23 cellular contexts compared by ENCODE assay signal in the genomic region with DNA sequence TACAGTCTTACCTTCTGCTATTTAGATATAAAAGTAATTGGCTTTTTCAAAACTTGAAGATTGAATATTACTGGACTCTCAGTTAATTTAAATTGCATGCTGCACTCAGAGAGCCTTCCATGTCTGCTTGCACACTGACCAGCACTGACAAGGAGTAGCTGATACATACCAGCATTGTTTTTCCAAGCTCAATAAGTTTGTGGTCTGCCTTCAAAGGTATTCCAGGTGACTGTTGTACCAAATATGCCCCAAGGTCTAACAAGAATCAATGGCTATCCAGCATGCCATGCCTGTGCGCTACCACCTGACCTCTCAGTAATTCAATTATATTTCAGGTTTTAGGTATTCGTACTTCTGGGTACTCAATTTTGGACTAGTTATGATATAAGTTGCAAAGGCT. TPM values are rescaled to one million over a fixed set of nuclear protein-coding genes. Genes with fewer than 3 reads are reported as not detected.
DNase-seq lines count a peak whose midpoint lies in the region; TF ChIP-seq lines count a peak whose summit lies in the region.
"Had no signal": no experiment of that assay in that cellular context is flagged by ENCODE, and none has a peak within 500 bp of the region (broad histone marks: within the 10 kb centered on the region; RNA-seq: fewer than 3 reads in every experiment).

No MANE protein-coding gene starts in this region.

- H3K27ac ChIP-seq in HL-60 (replicated peaks), result peak overlapping the region; percentile 24; the same call in 1 of the 2 replicates
- no peak overlapping the region for H3K27ac ChIP-seq in mammary epithelial cell (ENCODE audit: insufficient read depth, low read depth, low read length)
- H3K27ac ChIP-seq in mesenchymal stem cell (ENCODE audit: low read length, poor library complexity, severe bottlenecking), result no peak overlapping the region
- no peak overlapping the region for H3K27ac ChIP-seq in neural progenitor cell

- H2AFZ ChIP-seq in mammary epithelial cell (ENCODE audit: low read depth, low read length), result no peak overlapping the region
- no peak overlapping the region for H2AFZ ChIP-seq in mesenchymal stem cell (ENCODE audit: low read depth, low read length)
- H2AFZ ChIP-seq in neural progenitor cell (replicated peaks), result no peak overlapping the region

- in situ Hi-C loops in mammary epithelial cell (cut with MboI; ENCODE audit: low sequenced_read_pairs in 2 of 2), result no loop called here

- no peak overlapping the region for H3K18ac ChIP-seq in mesenchymal stem cell (ENCODE audit: low read depth in 1 of 2, low read length in 2 of 2)

- no peak overlapping the region for H3K14ac ChIP-seq in mesenchymal stem cell (ENCODE audit: low read length in 2 of 2)

- no peaks in the 10 kb centered on the region for H3K9me3 Mint-ChIP-seq in neural progenitor cell
- H3K9me3 Mint-ChIP-seq: CD4-positive, CD25-positive, alpha-beta regulatory T cell; CD8-positive, alpha-beta memory T cell; H9; IgD-negative memory B cell had no signal

- no peak overlapping the region for H2BK15ac ChIP-seq in mesenchymal stem cell (ENCODE audit: low read depth, poor library complexity, severe bottlenecking)

- peaks cover 12% of the 10 kb centered on the region for H3K4me1 ChIP-seq in mammary epithelial cell (ENCODE audit: insufficient read depth, low read length)
- H3K4me1 ChIP-seq in mesenchymal stem cell (ENCODE audit: control insufficient read depth, insufficient read depth, low read depth, low read length), result no peaks in the 10 kb centered on the region
- H3K4me1 ChIP-seq in neural progenitor cell, result no peaks in the 10 kb centered on the region
- H3K4me1 ChIP-seq: BE2C had no signal

- no peaks in the 10 kb centered on the region for H3F3A ChIP-seq in neural progenitor cell (ENCODE audit: low read depth)

- H4K8ac ChIP-seq in mesenchymal stem cell (ENCODE audit: low read length), result no peak overlapping the region

- H3K36me3 Mint-ChIP-seq in neural progenitor cell, result no peaks in the 10 kb centered on the region
- H3K36me3 Mint-ChIP-seq: CD4-positive, CD25-positive, alpha-beta regulatory T cell; CD8-positive, alpha-beta memory T cell; IgD-negative memory B cell had no signal

- H3K4me1 Mint-ChIP-seq in neural progenitor cell, result no peaks in the 10 kb centered on the region
- H3K4me1 Mint-ChIP-seq: CD4-positive, CD25-positive, alpha-beta regulatory T cell; CD8-positive, alpha-beta memory T cell had no signal

- no peak overlapping the region for H4K91ac ChIP-seq in mesenchymal stem cell (ENCODE audit: low read length)

- H3K79me2 ChIP-seq in mammary epithelial cell (ENCODE audit: insufficient read depth, low read length), result no peaks in the 10 kb centered on the region
- H3K79me2 ChIP-seq in neural progenitor cell (ENCODE audit: low read depth), result no peaks in the 10 kb centered on the region

- no peaks in the 10 kb centered on the region for H3K27me3 ChIP-seq in HL-60 (ENCODE audit: insufficient read depth, poor library complexity, severe bottlenecking)
- no peaks in the 10 kb centered on the region for H3K27me3 ChIP-seq in mammary epithelial cell (ENCODE audit: insufficient read depth, low read length)
- H3K27me3 ChIP-seq in mesenchymal stem cell (ENCODE audit: control insufficient read depth in 1 of 2, insufficient read depth in 1 of 2, low read length in 2 of 2), result no peaks in the 10 kb centered on the region
- no peaks in the 10 kb centered on the region for H3K27me3 ChIP-seq in neural progenitor cell

- no peak overlapping the region for H3K27ac Mint-ChIP-seq in neural progenitor cell
- H3K27ac Mint-ChIP-seq: CD4-positive, CD25-positive, alpha-beta regulatory T cell; CD8-positive, alpha-beta memory T cell; H9; IgD-negative memory B cell had no signal

- CTCF ChIA-PET in mammary epithelial cell (lab: Charles Lee; ENCODE audit: low non-redundant PET), result no interaction called here

- H2AK5ac ChIP-seq in mesenchymal stem cell (ENCODE audit: low read length, severe bottlenecking), result no peak overlapping the region

- DNase-seq in HL-60 (ENCODE audit: low read depth in 1 of 2, low spot score in 1 of 2) (no peak), SW480 (ENCODE audit: low spot score) (peak; percentile 5), mammary epithelial cell (peak; percentile 39), mesenchymal stem cell (no peak), neural progenitor cell (ENCODE audit: low spot score) (no peak), HUDEP-2 (lab: John Stamatoyannopoulos, UW; ENCODE audit: unreplicated experiment in 76 of 76) (no peak), middle frontal gyrus (ENCODE audit: extremely low spot score, low spot score) (no peak)
- no peak for DNase-seq in activated T-cell treated with anti-CD3 and anti-CD28 coated beads, Interleukin-2, amount 50 U/mL, for 1 hour
- DNase-seq: ACHN; BE2C; C1 segment of cervical spinal cord; CD4-positive, CD25-positive, alpha-beta regulatory T cell; CD8-positive, alpha-beta memory T cell; COR-L47; DMS 273 treated with DMSO at 0.1 percent for 48 hours; DMS53; DND-41; EL; GOT3; H9; KG1 had no signal

- BruUV-seq in mammary epithelial cell (replicated peaks; lab: Mats Ljungman, UMichigan), result no TSS peak

- H3K4ac ChIP-seq in mesenchymal stem cell (ENCODE audit: low read depth in 1 of 2, low read length in 2 of 2), result no peak overlapping the region

- H3K23ac ChIP-seq in mesenchymal stem cell (ENCODE audit: low read length in 2 of 2), result no peak overlapping the region

- H3K9me3 ChIP-seq in mammary epithelial cell (replicated peaks; ENCODE audit: insufficient read depth, low read length) (no peaks in the 10 kb centered on the region), mesenchymal stem cell (ENCODE audit: control insufficient read depth, low read length) (no peaks in the 10 kb centered on the region), neural progenitor cell (ENCODE audit: low read depth) (no peaks in the 10 kb centered on the region)
- H3K9me3 ChIP-seq: BE2C had no signal

- no peak overlapping the region for H2BK120ac ChIP-seq in mesenchymal stem cell (ENCODE audit: low read depth, low read length)

- no peaks in the 10 kb centered on the region for H3K79me1 ChIP-seq in mesenchymal stem cell (replicated peaks; ENCODE audit: low read length, poor library complexity, severe bottlenecking)

- H4K20me1 ChIP-seq in mammary epithelial cell (ENCODE audit: insufficient read depth, low read length) (no peaks in the 10 kb centered on the region), neural progenitor cell (ENCODE audit: low read depth) (no peaks in the 10 kb centered on the region)

- H3K4me3 ChIP-seq in HL-60 (replicated peaks; ENCODE audit: insufficient read depth, low read length), result no peak overlapping the region
- H3K4me3 ChIP-seq in mammary epithelial cell (replicated peaks in 1 of 3; ENCODE audit: insufficient read depth in 1 of 3, low read depth in 2 of 3, low read length in 3 of 3), result no peak overlapping the region
- no peak overlapping the region for H3K4me3 ChIP-seq in mesenchymal stem cell (ENCODE audit: insufficient read depth in 1 of 2, low read depth in 1 of 2, low read length in 2 of 2)
- H3K4me3 ChIP-seq in neural progenitor cell, result no peak overlapping the region
- H3K4me3 ChIP-seq: GM12878 had no signal

- no peak overlapping the region for H2BK12ac ChIP-seq in mesenchymal stem cell (ENCODE audit: low read length in 2 of 2)

- dilution Hi-C loops in mammary epithelial cell (cut with HindIII; ENCODE audit: low sequenced_read_pairs), result no loop called here

- WGBS in mammary epithelial cell (ENCODE audit: low coverage, missing lambda C conversion rate), result 100% methylated on average over 2 of the region's 2 CpGs
- 100% methylated on average over 1 of the region's 2 CpGs for WGBS in mesenchymal stem cell

- no peaks in the 10 kb centered on the region for H3K27me3 Mint-ChIP-seq in neural progenitor cell (ENCODE audit: insufficient read depth, low read depth)
- H3K27me3 Mint-ChIP-seq: IgD-negative memory B cell had no signal

- TF ChIP-seq CTCF in HL-60 (IDR thresholded peaks at IDR 0.05; ENCODE audit: insufficient read depth, low read length) (no peak), mammary epithelial cell (conservative IDR thresholded peaks at IDR 0.05 in 1 of 2, IDR thresholded peaks at IDR 0.05 in 1 of 2; ENCODE audit: extremely low read depth in 1 of 2, insufficient read depth in 1 of 2, low read depth in 1 of 2, low read length in 2 of 2) (no peak), neural progenitor cell (IDR thresholded peaks at IDR 0.05) (no peak)

- H3K9ac ChIP-seq in mammary epithelial cell (ENCODE audit: insufficient read depth, low read length) (no peak overlapping the region), mesenchymal stem cell (ENCODE audit: low read length) (peak overlapping the region; percentile 27), neural progenitor cell (no peak overlapping the region)

- no peak overlapping the region for H3K4me3 Mint-ChIP-seq in neural progenitor cell
- H3K4me3 Mint-ChIP-seq: CD4-positive, CD25-positive, alpha-beta regulatory T cell; CD8-positive, alpha-beta memory T cell; H9; IgD-negative memory B cell had no signal

- H3K4me2 ChIP-seq in mammary epithelial cell (ENCODE audit: insufficient read depth, low read depth, low read length), result no peak overlapping the region
- no peak overlapping the region for H3K4me2 ChIP-seq in mesenchymal stem cell (ENCODE audit: low read length, poor library complexity, severe bottlenecking)
- no peak overlapping the region for H3K4me2 ChIP-seq in neural progenitor cell

- intact Hi-C loops in mammary epithelial cell (cut with micrococcal nuclease), result no loop called here

- no peaks in the 10 kb centered on the region for H3K36me3 ChIP-seq in mammary epithelial cell (ENCODE audit: insufficient read depth, low read length)
- H3K36me3 ChIP-seq in mesenchymal stem cell (ENCODE audit: control insufficient read depth in 1 of 2, insufficient read depth in 2 of 2, low read depth in 1 of 2, low read length in 2 of 2), result peaks cover 0 to 6% of the 10 kb centered on the region in 2 experiments
- H3K36me3 ChIP-seq in neural progenitor cell, result no peaks in the 10 kb centered on the region
- H3K36me3 ChIP-seq: BE2C had no signal

- H2BK5ac ChIP-seq in mesenchymal stem cell (ENCODE audit: low read depth, low read length, poor library complexity, severe bottlenecking), result no peak overlapping the region

RNA-seq across cellular contexts. Expression of a gene that starts 30.0 kb away (rescaled TPM):
- total RNA-seq in mammary epithelial cell (1 to 10 TPM; 1.2 to 2.2 TPM), neural progenitor cell (ENCODE audit: low replicate concordance) (0.90 and 2.4 TPM in 2 replicates)
- polyA plus RNA-seq in mammary epithelial cell, result 0.18 TPM
- polyA minus RNA-seq in mammary epithelial cell, result not detected
- polyA plus RNA-seq in mesenchymal stem cell (2013, experiment 1 of 2), result 3.2 TPM
- 3.9 TPM for polyA plus RNA-seq in mesenchymal stem cell (2013, experiment 2 of 2)
- total RNA-seq: CD4-positive, CD25-positive, alpha-beta regulatory T cell; CD8-positive, alpha-beta memory T cell had no signal
- polyA plus RNA-seq: CD4-positive, CD25-positive, alpha-beta regulatory T cell; IgD-negative memory B cell had no signal

Comparison
In these comparisons a context has a peak if more than half of its experiments do, and no peak if none do; other contexts are left out.
1. DNase-seq: peak in SW480 (single experiment) and mammary epithelial cell (single experiment); none in HL-60 (0 of 2), mesenchymal stem cell (single experiment), activated T-cell treated with anti-CD3 and anti-CD28 coated beads, Interleukin-2, amount 50 U/mL, for 1 hour (single experiment), neural progenitor cell (single experiment), HUDEP-2 (0 of 76) and middle frontal gyrus (single experiment).